10 cellular contexts compared by ENCODE assay signal in the genomic region with DNA sequence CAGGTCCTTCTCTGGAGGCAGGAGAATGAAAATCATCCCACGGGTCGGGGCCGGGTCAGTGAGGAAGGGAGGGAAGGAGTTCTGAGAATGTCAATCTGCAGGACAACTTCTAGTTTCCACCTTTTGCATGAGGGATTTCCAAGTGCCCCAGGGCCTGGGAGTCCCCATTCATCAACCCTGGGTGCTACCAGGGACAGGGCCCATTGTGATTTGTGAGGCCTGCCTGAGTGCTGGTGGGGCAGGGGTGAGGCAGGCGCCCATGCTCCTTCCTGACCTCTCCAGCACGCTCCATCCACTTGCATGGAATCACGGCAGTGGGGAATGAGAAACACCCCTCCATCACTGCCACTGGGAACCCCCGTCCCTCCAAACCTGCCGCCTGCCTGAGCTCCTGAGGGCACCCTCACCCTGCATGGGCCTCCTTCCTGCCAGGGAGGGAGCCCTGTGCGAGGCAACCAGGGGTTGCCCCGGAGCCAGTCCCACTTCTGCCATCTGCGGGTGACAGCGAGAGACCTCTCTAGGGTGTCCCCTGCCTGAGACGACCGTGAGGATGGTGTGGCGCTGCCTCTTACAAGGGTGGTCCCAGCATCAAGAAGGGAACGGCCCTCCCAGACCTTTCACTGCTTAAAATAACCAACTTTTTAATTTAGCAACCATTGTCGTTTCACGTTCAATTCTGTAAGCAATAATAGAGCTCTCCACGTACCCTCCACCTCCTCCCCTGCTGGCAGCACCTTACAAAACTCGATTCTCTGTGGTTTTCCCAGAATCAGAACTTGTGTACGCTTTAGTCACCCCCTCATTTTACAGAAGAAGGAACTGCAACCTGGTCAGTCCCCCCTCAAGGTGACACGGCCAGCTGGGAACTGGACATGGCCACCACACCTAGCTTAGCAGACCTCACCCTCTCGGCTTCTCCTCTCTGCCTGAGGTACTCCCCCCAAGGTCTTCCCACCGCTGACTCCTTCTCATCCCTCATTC. TPM values are rescaled to one million over a fixed set of nuclear protein-coding genes. Genes with fewer than 3 reads are reported as not detected.
DNase-seq lines count a peak whose midpoint lies in the region; ATAC-seq and TF ChIP-seq lines count a peak whose summit lies in the region.
"Had no signal": no experiment of that assay in that cellular context is flagged by ENCODE, and none has a peak within 500 bp of the region (broad histone marks: within the 10 kb centered on the region; RNA-seq: fewer than 3 reads in every experiment).

No MANE protein-coding gene starts in this region.

- no peaks in the 10 kb centered on the region for H3K9me3 Mint-ChIP-seq in nephron progenitor cell

- TF ChIP-seq CTCF in nephron progenitor cell (IDR thresholded peaks at IDR 0.05) (no peak), BE2C (IDR thresholded peaks at IDR 0.05; ENCODE audit: low read depth, low read length) (no peak)

- no peaks in the 10 kb centered on the region for H3K9me3 ChIP-seq in BE2C
- H3K9me3 ChIP-seq: ovary had no signal

- H3K4me1 Mint-ChIP-seq in nephron progenitor cell: peaks cover 90% of the 10 kb centered on the region

- no peaks in the 10 kb centered on the region for H3K36me3 Mint-ChIP-seq in nephron progenitor cell (ENCODE audit: low read depth)

- ATAC-seq in GM18520 (IDR thresholded peaks at IDR 0.05; ENCODE audit: unreplicated experiment): peak; percentile 31
- ATAC-seq in HG02938 (IDR thresholded peaks at IDR 0.05; ENCODE audit: unreplicated experiment): peak; percentile 3
- no peak for ATAC-seq in GM19351 (IDR thresholded peaks at IDR 0.05; ENCODE audit: unreplicated experiment)
- ATAC-seq in HG02884 (IDR thresholded peaks at IDR 0.05; ENCODE audit: unreplicated experiment): no peak

- no peaks in the 10 kb centered on the region for H3K27me3 ChIP-seq in BE2C
- H3K27me3 ChIP-seq: ovary had no signal

- peaks cover 20% of the 10 kb centered on the region for H3K27me3 Mint-ChIP-seq in nephron progenitor cell (ENCODE audit: low read depth, poor library complexity)

- peak overlapping the region; percentile 63 for H3K27ac Mint-ChIP-seq in nephron progenitor cell

- H3K4me3 Mint-ChIP-seq in nephron progenitor cell: no peak overlapping the region

- peak; percentile 59 for DNase-seq in activated T-cell treated with anti-CD3 and anti-CD28 coated beads, Interleukin-2, amount 50 U/mL, for 1 hour
- DNase-seq in nephron progenitor cell: no peak
- no peak for DNase-seq in medulla oblongata (ENCODE audit: extremely low spot score)
- DNase-seq in BE2C: no peak
- DNase-seq: NK-92 treated with Interleukin-12 subunit alpha and Interleukin-12 subunit beta, amount 100 ng/mL, for 24 hours; ovary had no signal

- no peak overlapping the region for H3K4me3 ChIP-seq in BE2C (ENCODE audit: low read depth, low read length)
- H3K4me3 ChIP-seq: ovary had no signal

- H3K4me1 ChIP-seq in BE2C: peaks cover 40% of the 10 kb centered on the region

- no peaks in the 10 kb centered on the region for H3K36me3 ChIP-seq in BE2C
- H3K36me3 ChIP-seq: ovary had no signal

RNA-seq across cellular contexts. Expression of a gene that starts 28.6 kb away (rescaled TPM):
- 6.3 TPM for polyA plus RNA-seq in BE2C (2012; ENCODE audit: insufficient read depth, insufficient read length, low read depth)

Comparison
In these comparisons a context has a peak if more than half of its experiments do, and no peak if none do; other contexts are left out.
1. ATAC-seq: peak in GM18520 (single experiment) and HG02938 (single experiment); none in GM19351 (single experiment) and HG02884 (single experiment).